In genomic region chr15:68224546-68225250, GRCh38 we compare ENCODE assay signal across 12 cellular contexts. TPM values are rescaled to one million over a fixed set of nuclear protein-coding genes. Genes with fewer than 3 reads are reported as not detected.
DNase-seq lines count a peak whose midpoint lies in the region; ATAC-seq and TF ChIP-seq lines count a peak whose summit lies in the region.
"Had no signal": no experiment of that assay in that cellular context is flagged by ENCODE, and none has a peak within 500 bp of the region (broad histone marks: within the 10 kb centered on the region; RNA-seq: fewer than 3 reads in every experiment).

No MANE protein-coding gene starts in this region.

- H3K27me3 ChIP-seq in prostate gland (replicated peaks; ENCODE audit: insufficient read depth), result no peaks in the 10 kb centered on the region
- H3K27me3 ChIP-seq in effector memory CD4-positive, alpha-beta T cell (replicated peaks; ENCODE audit: control insufficient read depth, insufficient read depth, low read length, poor library complexity, severe bottlenecking), result no peaks in the 10 kb centered on the region

- no peaks in the 10 kb centered on the region for H3K9me3 ChIP-seq in prostate gland
- H3K9me3 ChIP-seq in effector memory CD4-positive, alpha-beta T cell (ENCODE audit: control insufficient read depth, low read length), result no peaks in the 10 kb centered on the region

- H3K4me1 ChIP-seq in prostate gland (replicated peaks), result no peaks in the 10 kb centered on the region
- peaks cover 10% of the 10 kb centered on the region for H3K4me1 ChIP-seq in effector memory CD4-positive, alpha-beta T cell (ENCODE audit: control insufficient read depth, insufficient read depth, low read length, poor library complexity, severe bottlenecking)

- DNase-seq in SKM-1 treated with dmso at 0.1 percent for 144 hours (lab: John Stamatoyannopoulos, UW; ENCODE audit: unreplicated experiment), result peak; percentile 25
- DNase-seq in SKM-1 (lab: John Stamatoyannopoulos, UW; ENCODE audit: unreplicated experiment), result no peak
- peak; percentile 93 for DNase-seq in Kasumi-1 (lab: John Stamatoyannopoulos, UW)
- peak; percentile 69 for DNase-seq in activated CD8-positive, alpha-beta T cell treated with anti-CD3 and anti-CD28 coated beads, Interleukin-2, amount 10 ng/mL, durations not matched to agents 7 days and 5 days
- DNase-seq in prostate gland (ENCODE audit: low spot score), result peak; percentile 1
- DNase-seq in effector memory CD4-positive, alpha-beta T cell, result no peak
- DNase-seq: activated naive CD4-positive, alpha-beta T cell; glutamatergic neuron; NCI-H526 treated with DMSO at 0.1 percent for 48 hours had no signal

- WGBS in prostate gland, result 81% methylated on average over 3 of the region's 3 CpGs

- no peak for TF ChIP-seq POLR2A in prostate gland (IDR thresholded peaks at IDR 0.05)

- no peaks in the 10 kb centered on the region for H3K27me3 Mint-ChIP-seq in activated CD8-positive, alpha-beta T cell treated with anti-CD3 and anti-CD28 coated beads, Interleukin-2, amount 10 ng/mL, durations not matched to agents 7 days and 5 days (ENCODE audit: low read depth)
- H3K27me3 Mint-ChIP-seq: dendritic cell treated with granulocyte-macrophage colony-stimulating factor and Interleukin-4, amounts not matched to agents 40 ng/mL and 50 ng/mL, for 4 days had no signal

- H3K4me1 Mint-ChIP-seq in activated CD8-positive, alpha-beta T cell treated with anti-CD3 and anti-CD28 coated beads, Interleukin-2, amount 10 ng/mL, durations not matched to agents 7 days and 5 days (ENCODE audit: low read depth), result peaks cover 47% of the 10 kb centered on the region

- H3K4me3 ChIP-seq in prostate gland, result no peak overlapping the region
- no peak overlapping the region for H3K4me3 ChIP-seq in effector memory CD4-positive, alpha-beta T cell (ENCODE audit: insufficient read depth, low read depth, low read length, poor library complexity, severe bottlenecking)

- no peak for TF ChIP-seq CTCF in prostate gland (IDR thresholded peaks at IDR 0.05)

- no peaks in the 10 kb centered on the region for H3K9me3 Mint-ChIP-seq in activated CD8-positive, alpha-beta T cell treated with anti-CD3 and anti-CD28 coated beads, Interleukin-2, amount 10 ng/mL, durations not matched to agents 7 days and 5 days (ENCODE audit: insufficient read depth)
- H3K9me3 Mint-ChIP-seq: dendritic cell treated with granulocyte-macrophage colony-stimulating factor and Interleukin-4, amounts not matched to agents 40 ng/mL and 50 ng/mL, for 4 days had no signal

- CTCF ChIA-PET in activated CD8-positive, alpha-beta T cell treated with anti-CD3 and anti-CD28 coated beads, Interleukin-2, amount 10 ng/mL, durations not matched to agents 7 days and 5 days (lab: Charles Lee), result interaction anchor here (2.9 kb wide), 1 partner anchor 14 kb away, joined by 10 read pairs; no protein-coding TSS in a partner anchor

- POLR2A ChIA-PET in activated CD8-positive, alpha-beta T cell treated with anti-CD3 and anti-CD28 coated beads, Interleukin-2, amount 10 ng/mL, durations not matched to agents 7 days and 5 days (lab: Charles Lee), result interaction anchor here (1.1 kb wide), 1 partner anchor 52 kb away, joined by 3 read pairs; no protein-coding TSS in a partner anchor

- no peak for ATAC-seq in activated CD8-positive, alpha-beta T cell treated with anti-CD3 and anti-CD28 coated beads, Interleukin-2, amount 10 ng/mL, durations not matched to agents 7 days and 5 days
- ATAC-seq in HG03457 (IDR thresholded peaks at IDR 0.05; ENCODE audit: unreplicated experiment), result no peak
- no peak for ATAC-seq in HG03108 (IDR thresholded peaks at IDR 0.05; ENCODE audit: unreplicated experiment)

- H3K27ac ChIP-seq in prostate gland, result no peak overlapping the region
- H3K27ac ChIP-seq in effector memory CD4-positive, alpha-beta T cell (ENCODE audit: insufficient read depth, low read length, poor library complexity, severe bottlenecking), result no peak overlapping the region

- H3K36me3 Mint-ChIP-seq in activated CD8-positive, alpha-beta T cell treated with anti-CD3 and anti-CD28 coated beads, Interleukin-2, amount 10 ng/mL, durations not matched to agents 7 days and 5 days (ENCODE audit: low read depth), result peaks cover 30% of the 10 kb centered on the region

- H3K4me3 Mint-ChIP-seq in activated CD8-positive, alpha-beta T cell treated with anti-CD3 and anti-CD28 coated beads, Interleukin-2, amount 10 ng/mL, durations not matched to agents 7 days and 5 days, result peak overlapping the region; percentile 51
- H3K4me3 Mint-ChIP-seq: dendritic cell treated with granulocyte-macrophage colony-stimulating factor and Interleukin-4, amounts not matched to agents 40 ng/mL and 50 ng/mL, for 4 days had no signal

- intact Hi-C loops in prostate gland (cut with DNase I), result no loop called here

- peak overlapping the region; percentile 70 for H3K27ac Mint-ChIP-seq in activated CD8-positive, alpha-beta T cell treated with anti-CD3 and anti-CD28 coated beads, Interleukin-2, amount 10 ng/mL, durations not matched to agents 7 days and 5 days
- H3K27ac Mint-ChIP-seq: dendritic cell treated with granulocyte-macrophage colony-stimulating factor and Interleukin-4, amounts not matched to agents 40 ng/mL and 50 ng/mL, for 4 days had no signal

- no peaks in the 10 kb centered on the region for H3K36me3 ChIP-seq in prostate gland
- no peaks in the 10 kb centered on the region for H3K36me3 ChIP-seq in effector memory CD4-positive, alpha-beta T cell (ENCODE audit: control insufficient read depth, insufficient read depth, low read length)

RNA-seq across cellular contexts. Expression of gene CLN6, which starts 4.8 kb away (rescaled TPM):
- 10 to 100 TPM; 64.5 to 69.7 TPM for total RNA-seq in activated CD8-positive, alpha-beta T cell treated with anti-CD3 and anti-CD28 coated beads, Interleukin-2, amount 10 ng/mL, durations not matched to agents 7 days and 5 days
- total RNA-seq in prostate gland, result 10 to 100 TPM; 22.7 to 41.8 TPM

RNA-seq across cellular contexts. Expression of gene CALML4, which starts 19.6 kb away (rescaled TPM):
- 10 to 100 TPM in 1 of 2 experiments, 1 to 10 TPM in 1; 9.6 to 11.7 TPM for total RNA-seq in activated CD8-positive, alpha-beta T cell treated with anti-CD3 and anti-CD28 coated beads, Interleukin-2, amount 10 ng/mL, durations not matched to agents 7 days and 5 days
- 10 to 100 TPM in 1 of 2 donors, 1 to 10 TPM in 1; 4.5 to 18.8 TPM for total RNA-seq in prostate gland

RNA-seq across cellular contexts. Expression of gene FEM1B, which starts 52.8 kb away (rescaled TPM):
- 10 to 100 TPM; 45.1 to 50.7 TPM for total RNA-seq in activated CD8-positive, alpha-beta T cell treated with anti-CD3 and anti-CD28 coated beads, Interleukin-2, amount 10 ng/mL, durations not matched to agents 7 days and 5 days
- total RNA-seq in prostate gland, result 10 to 100 TPM; 46.0 to 50.0 TPM

Comparison
In these comparisons a context has a peak if more than half of its experiments do, and no peak if none do; other contexts are left out.
1. DNase-seq: peak in SKM-1 treated with dmso at 0.1 percent for 144 hours (single experiment), Kasumi-1 (2 of 2), activated CD8-positive, alpha-beta T cell treated with anti-CD3 and anti-CD28 coated beads, Interleukin-2, amount 10 ng/mL, durations not matched to agents 7 days and 5 days (single experiment) and prostate gland (single experiment); none in SKM-1 (single experiment) and effector memory CD4-positive, alpha-beta T cell (0 of 3).